ENCODE assay signal across 10 cellular contexts in the genomic region with DNA sequence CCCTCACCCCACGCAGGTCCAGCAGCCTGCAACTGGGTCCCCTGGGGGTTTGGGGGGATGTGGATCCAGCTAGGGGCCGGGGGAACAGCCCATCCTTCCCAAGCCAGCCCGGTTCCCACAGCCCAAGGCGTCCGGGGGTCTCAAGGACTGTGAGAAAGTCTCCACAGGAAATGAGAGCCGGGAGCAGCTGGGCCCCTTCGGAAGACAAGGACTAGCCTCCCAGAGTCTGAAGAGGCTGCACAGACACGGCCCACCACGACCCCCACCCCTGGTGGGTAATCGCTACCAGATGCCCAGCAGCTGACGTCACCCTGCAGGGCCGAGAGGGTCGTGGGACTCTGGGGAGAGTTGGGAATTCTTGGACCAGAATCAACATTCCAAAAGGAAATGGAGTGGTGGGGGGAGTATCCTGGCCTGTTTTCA. TPM values are rescaled to one million over a fixed set of nuclear protein-coding genes. Genes with fewer than 3 reads are reported as not detected.
DNase-seq lines count a peak whose midpoint lies in the region; ATAC-seq and TF ChIP-seq lines count a peak whose summit lies in the region.
"Had no signal": no experiment of that assay in that cellular context is flagged by ENCODE, and none has a peak within 500 bp of the region (broad histone marks: within the 10 kb centered on the region; RNA-seq: fewer than 3 reads in every experiment).

No MANE protein-coding gene starts in this region.

- H3K4me1 ChIP-seq in CD8-positive, alpha-beta T cell (ENCODE audit: insufficient read depth, low read length): peaks cover 79% of the 10 kb centered on the region
- H3K4me1 ChIP-seq in parathyroid adenoma: no peaks in the 10 kb centered on the region

- H3K27ac Mint-ChIP-seq in CD8-positive, alpha-beta T cell: peak overlapping the region; percentile 93
- peak overlapping the region; percentile 86 for H3K27ac Mint-ChIP-seq in activated B cell treated with CpG ODN at 0.5 μM for 24 hours

- no peak overlapping the region for H2AFZ ChIP-seq in parathyroid adenoma

- in situ Hi-C loops in GM13977 (cut with MboI; ENCODE audit: low pct_unique_long_range_greater_than_20kb, low sequenced_read_pairs, unreplicated experiment): no loop called here

- H3K4me1 Mint-ChIP-seq in CD8-positive, alpha-beta T cell (ENCODE audit: low read depth): peaks cover 83% of the 10 kb centered on the region
- H3K4me1 Mint-ChIP-seq in activated B cell treated with CpG ODN at 0.5 μM for 24 hours: peaks cover 80% of the 10 kb centered on the region

- no peak overlapping the region for H3K9ac ChIP-seq in parathyroid adenoma

- H3K27me3 Mint-ChIP-seq in CD8-positive, alpha-beta T cell (ENCODE audit: low read depth): no peaks in the 10 kb centered on the region
- H3K27me3 Mint-ChIP-seq in activated B cell treated with CpG ODN at 0.5 μM for 24 hours: no peaks in the 10 kb centered on the region

- H3K27me3 ChIP-seq in CD8-positive, alpha-beta T cell (ENCODE audit: insufficient read depth, low read length): no peaks in the 10 kb centered on the region
- no peaks in the 10 kb centered on the region for H3K27me3 ChIP-seq in parathyroid adenoma (ENCODE audit: control insufficient read depth, insufficient read depth, low read length)

- H3K4me2 ChIP-seq in parathyroid adenoma (ENCODE audit: low read length): no peak overlapping the region

- POLR2A ChIA-PET in CD8-positive, alpha-beta T cell (lab: Charles Lee): interaction anchor here (0.6 to 2.9 kb wide), 7 partner anchors 8 to 102 kb away, joined by 3 to 10 read pairs (median 3); a partner anchor contains a TSS
- POLR2A ChIA-PET in activated B cell treated with CpG ODN at 0.5 μM for 24 hours (lab: Charles Lee): interaction anchor here (0.6 to 7.6 kb wide), 4 partner anchors 8 to 16 kb away, joined by 3 to 96 read pairs (median 8); a partner anchor contains a TSS

- peak overlapping the region; percentile 9 for H3K4me3 ChIP-seq in CD8-positive, alpha-beta T cell (ENCODE audit: low read depth, low read length)
- H3K4me3 ChIP-seq in parathyroid adenoma (ENCODE audit: low read depth, low read length): no peak overlapping the region

- peaks cover 66% of the 10 kb centered on the region for H3K36me3 Mint-ChIP-seq in CD8-positive, alpha-beta T cell
- H3K36me3 Mint-ChIP-seq in activated B cell treated with CpG ODN at 0.5 μM for 24 hours (ENCODE audit: low read depth): peaks cover 74% of the 10 kb centered on the region

- no peaks in the 10 kb centered on the region for H3K9me3 ChIP-seq in CD8-positive, alpha-beta T cell (ENCODE audit: low read length)
- H3K9me3 ChIP-seq in parathyroid adenoma (ENCODE audit: control insufficient read depth, low read length): no peaks in the 10 kb centered on the region

- H3K27ac ChIP-seq in CD8-positive, alpha-beta T cell (ENCODE audit: low read depth, low read length): peak overlapping the region; percentile 14
- peak overlapping the region; percentile 65 for H3K27ac ChIP-seq in parathyroid adenoma

- peak overlapping the region; percentile 36 for H3K4me3 Mint-ChIP-seq in CD8-positive, alpha-beta T cell
- no peak overlapping the region for H3K4me3 Mint-ChIP-seq in activated B cell treated with CpG ODN at 0.5 μM for 24 hours

- no peak for DNase-seq in CD8-positive, alpha-beta T cell
- no peak for DNase-seq in activated B cell treated with CpG ODN at 0.5 μM for 24 hours
- DNase-seq in fibroblast of peridontal ligament (ENCODE audit: extremely low read depth): peak; percentile 9
- no peak for DNase-seq in NCI-H526 (lab: John Stamatoyannopoulos, UW)
- no peak for DNase-seq in GM13977 (ENCODE audit: low spot score)
- no peak for DNase-seq in HT-29 (ENCODE audit: low spot score)
- no peak for DNase-seq in NCI-H345 (lab: John Stamatoyannopoulos, UW)
- DNase-seq: DMS53, NCI-H748 treated with DMSO at 0.1 percent for 48 hours had no signal

- no peaks in the 10 kb centered on the region for H3K79me2 ChIP-seq in parathyroid adenoma

- CTCF ChIA-PET in CD8-positive, alpha-beta T cell (lab: Charles Lee): interaction anchor here (0.7 to 10.3 kb wide), 6 partner anchors 8 to 268 kb away, joined by 3 to 84 read pairs (median 4); a partner anchor contains a TSS
- CTCF ChIA-PET in activated B cell treated with CpG ODN at 0.5 μM for 24 hours (lab: Charles Lee): interaction anchor here (1.3 to 1.5 kb wide), 2 partner anchors 10 to 33 kb away, joined by 3 to 5 read pairs; a partner anchor contains a TSS

- intact Hi-C loops in CD8-positive, alpha-beta T cell (cut with DNase I, micrococcal nuclease): no loop called here
- intact Hi-C loops in activated B cell treated with CpG ODN at 0.5 μM for 24 hours (cut with micrococcal nuclease): no loop called here

- no peak for ATAC-seq in CD8-positive, alpha-beta T cell
- ATAC-seq in activated B cell treated with CpG ODN at 0.5 μM for 24 hours (ENCODE audit: low read depth): no peak

- peaks cover 17% of the 10 kb centered on the region for H3K36me3 ChIP-seq in CD8-positive, alpha-beta T cell (ENCODE audit: insufficient read depth, low read length)
- no peaks in the 10 kb centered on the region for H3K36me3 ChIP-seq in parathyroid adenoma (ENCODE audit: control insufficient read depth, insufficient read depth, low read length)

- H3K9me3 Mint-ChIP-seq in CD8-positive, alpha-beta T cell: no peaks in the 10 kb centered on the region
- H3K9me3 Mint-ChIP-seq in activated B cell treated with CpG ODN at 0.5 μM for 24 hours: no peaks in the 10 kb centered on the region

- TF ChIP-seq CTCF in CD8-positive, alpha-beta T cell (IDR thresholded peaks at IDR 0.05): no peak
- TF ChIP-seq CTCF in activated B cell treated with CpG ODN at 0.5 μM for 24 hours (IDR thresholded peaks at IDR 0.05) (no peak), parathyroid adenoma (IDR thresholded peaks at IDR 0.05) (no peak), GM13977 (IDR thresholded peaks at IDR 0.05; ENCODE audit: extremely low read depth, insufficient read depth, missing control alignments) (no peak)

RNA-seq across cellular contexts. Expression of a gene that starts 10.5 kb away (rescaled TPM):
- 1 to 10 TPM; 5.9 to 6.4 TPM for total RNA-seq in CD8-positive, alpha-beta T cell
- 49.2 and 51.8 TPM in 2 replicates for total RNA-seq in activated B cell treated with CpG ODN at 0.5 μM for 24 hours
- not detected in 2 replicates for total RNA-seq in HT-29 (2014; rRNA removed; shearing (Covaris generic))

RNA-seq across cellular contexts. Expression of a gene that starts 17.9 kb away (rescaled TPM):
- 100 to 1,000 TPM; 116 to 120 TPM for total RNA-seq in CD8-positive, alpha-beta T cell
- 132 and 137 TPM in 2 replicates for total RNA-seq in activated B cell treated with CpG ODN at 0.5 μM for 24 hours
- total RNA-seq in HT-29 (2014; rRNA removed; shearing (Covaris generic)): 42.6 and 45.4 TPM in 2 replicates

RNA-seq across cellular contexts. Expression of a gene that starts 32.8 kb away (rescaled TPM):
- 1 to 10 TPM; 4.7 to 5.3 TPM for total RNA-seq in CD8-positive, alpha-beta T cell
- 13.8 and 15.1 TPM in 2 replicates for total RNA-seq in activated B cell treated with CpG ODN at 0.5 μM for 24 hours
- 14.3 and 18.9 TPM in 2 replicates for total RNA-seq in HT-29 (2014; rRNA removed; shearing (Covaris generic))

RNA-seq across cellular contexts. Expression of a gene that starts 34.8 kb away (rescaled TPM):
- total RNA-seq in CD8-positive, alpha-beta T cell: 10 to 100 TPM; 91.9 to 95.3 TPM
- total RNA-seq in activated B cell treated with CpG ODN at 0.5 μM for 24 hours: 105 and 135 TPM in 2 replicates
- 180 and 200 TPM in 2 replicates for total RNA-seq in HT-29 (2014; rRNA removed; shearing (Covaris generic))

RNA-seq across cellular contexts. Expression of a gene that starts 52.0 kb away (rescaled TPM):
- 1 to 10 TPM; 5.2 to 5.5 TPM for total RNA-seq in CD8-positive, alpha-beta T cell
- total RNA-seq in activated B cell treated with CpG ODN at 0.5 μM for 24 hours: not detected in 2 replicates
- not detected in 2 replicates for total RNA-seq in HT-29 (2014; rRNA removed; shearing (Covaris generic))
